ENCODE assay signal across 8 cellular contexts in genomic region chr6:119547024-119547423, GRCh38.
"Had no signal": no experiment of that assay in that cellular context is flagged by ENCODE, and none has a peak within 500 bp of the region (broad histone marks: within the 10 kb centered on the region; RNA-seq: fewer than 3 reads in every experiment).

No MANE protein-coding gene starts in this region.

- H3K9me3 ChIP-seq: HAP-1 had no signal

- H3K4me1 Mint-ChIP-seq: IgD-negative memory B cell had no signal

- H3K9me3 Mint-ChIP-seq: HFFc6, IgD-negative memory B cell had no signal

- H3K36me3 ChIP-seq: HAP-1 had no signal

- H3K27ac ChIP-seq: HL-60 had no signal

- H3K4me3 ChIP-seq: HAP-1 had no signal

- ATAC-seq: HCT116, HepG2 had no signal

- FAIRE-seq: HepG2 had no signal

- H3K4me1 ChIP-seq: HAP-1 had no signal

- H3K27me3 Mint-ChIP-seq: IgD-negative memory B cell had no signal

- DNase-seq: GOT3, H7, HFFc6 had no signal

- H3K4me3 Mint-ChIP-seq: HFFc6, IgD-negative memory B cell had no signal

- H3K27ac Mint-ChIP-seq: HFFc6, IgD-negative memory B cell had no signal
